ENCODE assay signal across 30 cellular contexts in genomic region chr3:59547874-59548273, GRCh38.
"Had no signal": no experiment of that assay in that cellular context is flagged by ENCODE, and none has a peak within 500 bp of the region (broad histone marks: within the 10 kb centered on the region; RNA-seq: fewer than 3 reads in every experiment).

No MANE protein-coding gene starts in this region.

- H3K4me3 Mint-ChIP-seq: natural killer cell; nephron progenitor cell; neural crest cell; stimulated activated effector memory CD8-positive, alpha-beta T cell treated with anti-CD3 and anti-CD28 coated beads, Interleukin-12 subunit alpha, Interleukin-12 subunit beta, amount 100 ng/mL, for 72 hours; stimulated activated naive B cell treated with anti-CD40 and anti-IgM and Interleukin-4, amounts not matched to agents 10 μg/mL and 1 μg/mL and 100 μg/mL, for 72 hours; stimulated activated naive CD8-positive, alpha-beta T cell treated with anti-CD3 and anti-CD28 coated beads, Interleukin-15, Interleukin-2, amounts not matched to agents 100 ng/mL and 50 ng/mL, for 24 hours had no signal

- FAIRE-seq: small intestine, urothelium cell line had no signal

- H3K27ac Mint-ChIP-seq: natural killer cell; nephron progenitor cell; progenitor cell of endocrine pancreas; stimulated activated effector memory CD8-positive, alpha-beta T cell treated with anti-CD3 and anti-CD28 coated beads, Interleukin-12 subunit alpha, Interleukin-12 subunit beta, amount 100 ng/mL, for 72 hours; stimulated activated naive B cell treated with anti-CD40 and anti-IgM and Interleukin-4, amounts not matched to agents 10 μg/mL and 1 μg/mL and 100 μg/mL, for 72 hours; stimulated activated naive CD8-positive, alpha-beta T cell treated with anti-CD3 and anti-CD28 coated beads, Interleukin-15, Interleukin-2, amounts not matched to agents 100 ng/mL and 50 ng/mL, for 24 hours had no signal

- H3K4me1 ChIP-seq: parathyroid adenoma, psoas muscle, right lobe of liver, sigmoid colon, thyroid gland, tibial nerve, upper lobe of left lung, vagina had no signal

- H3K9me3 Mint-ChIP-seq: natural killer cell; nephron progenitor cell; stimulated activated effector memory CD8-positive, alpha-beta T cell treated with anti-CD3 and anti-CD28 coated beads, Interleukin-12 subunit alpha, Interleukin-12 subunit beta, amount 100 ng/mL, for 72 hours; stimulated activated naive B cell treated with anti-CD40 and anti-IgM and Interleukin-4, amounts not matched to agents 10 μg/mL and 1 μg/mL and 100 μg/mL, for 72 hours; stimulated activated naive CD8-positive, alpha-beta T cell treated with anti-CD3 and anti-CD28 coated beads, Interleukin-15, Interleukin-2, amounts not matched to agents 100 ng/mL and 50 ng/mL, for 24 hours had no signal

- DNase-seq: natural killer cell; nephron progenitor cell; nucleus accumbens; ovary; posterior cingulate gyrus; psoas muscle; right cardiac atrium; right lobe of liver; sigmoid colon; small intestine; stimulated activated CD4-positive, alpha-beta T cell treated with anti-CD3 and anti-CD28 coated beads, Interleukin-15, amount 100 ng/mL, for 24 hours; stimulated activated CD4-positive, alpha-beta T cell treated with anti-CD3 and anti-CD28 coated beads, Interleukin-2, amount 100 ng/mL, for 24 hours; stimulated activated CD4-positive, alpha-beta T cell treated with anti-CD3 and anti-CD28 coated beads, Interleukin-2, amount 100 ng/mL, for 48 hours; stimulated activated CD4-positive, alpha-beta T cell treated with anti-CD3 and anti-CD28 coated beads, Interleukin-4, amount 100 ng/mL, for 24 hours; stimulated activated naive B cell treated with anti-CD40 and anti-IgM and Interleukin-4, amounts not matched to agents 10 μg/mL and 1 μg/mL and 100 μg/mL, for 72 hours; stimulated activated naive CD4-positive, alpha-beta T cell treated with Interleukin-2 at 50 U/mL for 16 hours; stomach; thyroid gland; trophoblast cell; upper lobe of left lung had no signal

- H3K27me3 ChIP-seq: neutrophil, ovary, right lobe of liver, sigmoid colon, stomach, thyroid gland, tibial nerve, upper lobe of left lung, vagina had no signal

- H3K79me2 ChIP-seq: parathyroid adenoma had no signal

- H3K4me1 Mint-ChIP-seq: natural killer cell; stimulated activated naive B cell treated with anti-CD40 and anti-IgM and Interleukin-4, amounts not matched to agents 10 μg/mL and 1 μg/mL and 100 μg/mL, for 72 hours had no signal

- H3K36me3 Mint-ChIP-seq: natural killer cell; stimulated activated effector memory CD8-positive, alpha-beta T cell treated with anti-CD3 and anti-CD28 coated beads, Interleukin-12 subunit alpha, Interleukin-12 subunit beta, amount 100 ng/mL, for 72 hours; stimulated activated naive B cell treated with anti-CD40 and anti-IgM and Interleukin-4, amounts not matched to agents 10 μg/mL and 1 μg/mL and 100 μg/mL, for 72 hours had no signal

- H3K9me3 ChIP-seq: neutrophil, ovary, psoas muscle, right lobe of liver, sigmoid colon, stomach, thoracic aorta, thyroid gland, tibial nerve, upper lobe of left lung, vagina had no signal

- H3K27me3 Mint-ChIP-seq: progenitor cell of endocrine pancreas; stimulated activated naive B cell treated with anti-CD40 and anti-IgM and Interleukin-4, amounts not matched to agents 10 μg/mL and 1 μg/mL and 100 μg/mL, for 72 hours; stimulated activated naive CD8-positive, alpha-beta T cell treated with anti-CD3 and anti-CD28 coated beads, Interleukin-15, Interleukin-2, amounts not matched to agents 100 ng/mL and 50 ng/mL, for 24 hours had no signal

- H3K4me3 ChIP-seq: ovary, psoas muscle, right lobe of liver, sigmoid colon, stomach, thoracic aorta, thyroid gland, tibial nerve, upper lobe of left lung, vagina had no signal

- ATAC-seq: natural killer cell; psoas muscle; right cardiac atrium; right lobe of liver; stimulated activated effector memory CD8-positive, alpha-beta T cell treated with anti-CD3 and anti-CD28 coated beads, Interleukin-12 subunit alpha, Interleukin-12 subunit beta, amount 100 ng/mL, for 72 hours; stimulated activated naive B cell treated with anti-CD40 and anti-IgM and Interleukin-4, amounts not matched to agents 10 μg/mL and 1 μg/mL and 100 μg/mL, for 72 hours had no signal

- H3K27ac ChIP-seq: neutrophil, ovary, parathyroid adenoma, psoas muscle, right lobe of liver, sigmoid colon, stomach, thoracic aorta, thyroid gland, tibial nerve, upper lobe of left lung, vagina had no signal

- H3K36me3 ChIP-seq: neutrophil, ovary, right lobe of liver, sigmoid colon, stomach, thoracic aorta, thyroid gland, tibial nerve, upper lobe of left lung, vagina had no signal

- H3K9ac ChIP-seq: parathyroid adenoma had no signal

- H2AFZ ChIP-seq: parathyroid adenoma had no signal
